ENCODE assay signal across 24 cellular contexts in the genomic region with DNA sequence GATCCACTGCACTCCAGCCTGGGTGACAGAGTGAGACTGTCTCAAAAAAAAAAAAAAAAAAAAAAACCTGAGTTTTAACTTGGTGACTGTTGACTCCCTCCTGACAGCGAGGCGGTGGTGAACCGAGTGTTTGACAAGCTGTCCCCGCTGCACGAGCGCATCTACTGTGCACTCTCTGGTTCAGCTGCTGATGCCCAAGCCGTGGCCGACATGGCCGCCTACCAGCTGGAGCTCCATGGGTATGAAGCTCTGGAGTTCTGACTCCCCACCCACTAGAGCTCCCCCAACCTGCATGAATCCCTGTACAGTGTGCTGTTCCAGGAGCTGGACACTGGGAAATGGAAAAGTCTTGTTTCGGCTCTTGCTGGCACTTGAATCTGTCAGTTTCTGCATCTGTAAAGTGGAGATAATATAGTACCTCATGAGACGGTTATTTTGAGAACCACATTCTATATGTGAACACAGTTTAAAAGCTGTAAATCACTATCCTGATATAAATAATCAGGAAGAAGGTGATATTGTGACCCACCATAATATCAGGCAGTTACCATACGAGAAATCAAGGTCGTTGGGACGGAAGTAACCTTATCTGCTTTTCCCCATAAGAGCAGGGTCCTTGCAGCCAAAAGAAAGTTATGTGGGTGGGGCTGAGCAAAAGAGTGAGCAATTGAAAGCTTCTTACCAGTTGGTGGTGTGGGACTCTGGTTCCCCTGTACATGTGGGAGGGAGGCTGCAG. TPM values are rescaled to one million over a fixed set of nuclear protein-coding genes. Genes with fewer than 3 reads are reported as not detected.
A peak's percentile ranks its signal among the peaks of the same experiment; 100 is the strongest.
DNase-seq lines count a peak whose midpoint lies in the region; ATAC-seq, FAIRE-seq and TF ChIP-seq lines count a peak whose summit lies in the region.
"Had no signal": no experiment of that assay in that cellular context is flagged by ENCODE, and none has a peak within 500 bp of the region (broad histone marks: within the 10 kb centered on the region; RNA-seq: fewer than 3 reads in every experiment).

No MANE protein-coding gene starts in this region.

- H3K4me3 Mint-ChIP-seq in T-helper 1 cell treated with Interleukin-12 subunit alpha and Interleukin-12 subunit beta and Interleukin-4 antibody, amounts not matched to agents 30 μg/mL and 1 μg/mL, for 36 hours = peak overlapping the region; percentile 12
- H3K4me3 Mint-ChIP-seq in CD8-positive, alpha-beta T cell = no peak overlapping the region
- no peak overlapping the region for H3K4me3 Mint-ChIP-seq in activated CD8-positive, alpha-beta T cell treated with anti-CD3 and anti-CD28 coated beads, Interleukin-2, amount 10 ng/mL, durations not matched to agents 7 days and 5 days
- peak overlapping the region; percentile 49 for H3K4me3 Mint-ChIP-seq in memory B cell

- intact Hi-C loops in CD8-positive, alpha-beta T cell (cut with DNase I, micrococcal nuclease) = loop anchor here in 1 of 2 experiments (5.0 to 10.0 kb wide), 2 partner anchors 717 to 765 kb away; a partner anchor contains a TSS

- H3K36me3 ChIP-seq in CD8-positive, alpha-beta T cell (ENCODE audit: insufficient read depth, low read length) = peaks cover 25% of the 10 kb centered on the region
- H3K36me3 ChIP-seq in BE2C = no peaks in the 10 kb centered on the region

- H3K27me3 Mint-ChIP-seq in T-helper 1 cell treated with Interleukin-12 subunit alpha and Interleukin-12 subunit beta and Interleukin-4 antibody, amounts not matched to agents 30 μg/mL and 1 μg/mL, for 36 hours (ENCODE audit: low read depth) = no peaks in the 10 kb centered on the region
- no peaks in the 10 kb centered on the region for H3K27me3 Mint-ChIP-seq in CD8-positive, alpha-beta T cell (ENCODE audit: low read depth)
- H3K27me3 Mint-ChIP-seq in activated CD8-positive, alpha-beta T cell treated with anti-CD3 and anti-CD28 coated beads, Interleukin-2, amount 10 ng/mL, durations not matched to agents 7 days and 5 days (ENCODE audit: low read depth) = no peaks in the 10 kb centered on the region
- H3K27me3 Mint-ChIP-seq in memory B cell = no peaks in the 10 kb centered on the region

- H3K27me3 ChIP-seq in CD8-positive, alpha-beta T cell (ENCODE audit: insufficient read depth, low read length) = no peaks in the 10 kb centered on the region
- peaks cover 99% of the 10 kb centered on the region for H3K27me3 ChIP-seq in BE2C
- H3K27me3 ChIP-seq: sigmoid colon, transverse colon had no signal

- DNase-seq in T-helper 1 cell (no peak), memory B cell (ENCODE audit: low spot score in 2 of 2) (no peak), BE2C (no peak), GM12891 (ENCODE audit: insufficient read length, low spot score) (no peak)
- no peak for DNase-seq in CD8-positive, alpha-beta T cell
- DNase-seq in activated CD8-positive, alpha-beta T cell treated with anti-CD3 and anti-CD28 coated beads, Interleukin-2, amount 10 ng/mL, durations not matched to agents 7 days and 5 days = no peak
- DNase-seq: activated CD4-positive, CD25-positive, alpha-beta regulatory T cell treated with anti-CD3 and anti-CD28 coated beads, Interleukin-2, amount 50 U/mL, for 72 hours; caudate nucleus; hypothalamus; NCI-H146; NCI-H2171 treated with DMSO at 0.1 percent for 48 hours; NCI-H69; SHP77 treated with DMSO at 0.1 percent for 48 hours; sigmoid colon; stimulated activated naive CD4-positive, alpha-beta T cell treated with Interleukin-2 at 50 U/mL for 16 hours; transverse colon had no signal

- TF ChIP-seq CTCF in CD8-positive, alpha-beta T cell (IDR thresholded peaks at IDR 0.05) = no peak
- TF ChIP-seq CTCF in BE2C (IDR thresholded peaks at IDR 0.05; ENCODE audit: low read depth, low read length) = no peak

- peak overlapping the region; percentile 23 for H3K27ac Mint-ChIP-seq in T-helper 1 cell treated with Interleukin-12 subunit alpha and Interleukin-12 subunit beta and Interleukin-4 antibody, amounts not matched to agents 30 μg/mL and 1 μg/mL, for 36 hours
- peak overlapping the region; percentile 75 for H3K27ac Mint-ChIP-seq in CD8-positive, alpha-beta T cell
- H3K27ac Mint-ChIP-seq in activated CD8-positive, alpha-beta T cell treated with anti-CD3 and anti-CD28 coated beads, Interleukin-2, amount 10 ng/mL, durations not matched to agents 7 days and 5 days = peak overlapping the region; percentile 60
- H3K27ac Mint-ChIP-seq in memory B cell = no peak overlapping the region

- no peak for ATAC-seq in CD8-positive, alpha-beta T cell
- ATAC-seq in activated CD8-positive, alpha-beta T cell treated with anti-CD3 and anti-CD28 coated beads, Interleukin-2, amount 10 ng/mL, durations not matched to agents 7 days and 5 days = no peak
- ATAC-seq in memory B cell (ENCODE audit: low read depth) = no peak
- ATAC-seq in GM21360 (IDR thresholded peaks at IDR 0.05; ENCODE audit: unreplicated experiment) = no peak

- H3K4me3 ChIP-seq in CD8-positive, alpha-beta T cell (ENCODE audit: low read depth, low read length) = no peak overlapping the region
- H3K4me3 ChIP-seq in BE2C (ENCODE audit: low read depth, low read length) = no peak overlapping the region
- H3K4me3 ChIP-seq: lung, sigmoid colon, transverse colon had no signal

- no peaks in the 10 kb centered on the region for H3K9me3 Mint-ChIP-seq in T-helper 1 cell treated with Interleukin-12 subunit alpha and Interleukin-12 subunit beta and Interleukin-4 antibody, amounts not matched to agents 30 μg/mL and 1 μg/mL, for 36 hours
- no peaks in the 10 kb centered on the region for H3K9me3 Mint-ChIP-seq in CD8-positive, alpha-beta T cell
- no peaks in the 10 kb centered on the region for H3K9me3 Mint-ChIP-seq in activated CD8-positive, alpha-beta T cell treated with anti-CD3 and anti-CD28 coated beads, Interleukin-2, amount 10 ng/mL, durations not matched to agents 7 days and 5 days (ENCODE audit: insufficient read depth)
- H3K9me3 Mint-ChIP-seq in memory B cell = no peaks in the 10 kb centered on the region

- FAIRE-seq in GM12891 (lab: Jason Lieb, UNC) = no peak
- FAIRE-seq: frontal cortex, H54, keratinocyte had no signal

- H3K4me1 ChIP-seq in CD8-positive, alpha-beta T cell (ENCODE audit: insufficient read depth, low read length) = peaks cover 37% of the 10 kb centered on the region
- no peaks in the 10 kb centered on the region; the same call in 1 of the 2 replicates for H3K4me1 ChIP-seq in BE2C

- H3K36me3 Mint-ChIP-seq in T-helper 1 cell treated with Interleukin-12 subunit alpha and Interleukin-12 subunit beta and Interleukin-4 antibody, amounts not matched to agents 30 μg/mL and 1 μg/mL, for 36 hours (ENCODE audit: low read depth) = peaks cover 74% of the 10 kb centered on the region
- H3K36me3 Mint-ChIP-seq in CD8-positive, alpha-beta T cell = peaks cover 89% of the 10 kb centered on the region
- H3K36me3 Mint-ChIP-seq in activated CD8-positive, alpha-beta T cell treated with anti-CD3 and anti-CD28 coated beads, Interleukin-2, amount 10 ng/mL, durations not matched to agents 7 days and 5 days (ENCODE audit: low read depth) = peaks cover 82% of the 10 kb centered on the region
- H3K36me3 Mint-ChIP-seq in memory B cell = peaks cover 44% of the 10 kb centered on the region

- no peak overlapping the region for H3K27ac ChIP-seq in CD8-positive, alpha-beta T cell (ENCODE audit: low read depth, low read length)
- H3K27ac ChIP-seq: 22Rv1, parathyroid adenoma, sigmoid colon, transverse colon had no signal

- POLR2A ChIA-PET in CD8-positive, alpha-beta T cell (lab: Charles Lee) = interaction anchor here (1.2 to 5.5 kb wide), 4 partner anchors 13 to 116 kb away, joined by 8 to 135 read pairs (median 45); a partner anchor contains a TSS
- POLR2A ChIA-PET in activated CD8-positive, alpha-beta T cell treated with anti-CD3 and anti-CD28 coated beads, Interleukin-2, amount 10 ng/mL, durations not matched to agents 7 days and 5 days (lab: Charles Lee) = interaction anchor here (0.6 to 9.1 kb wide), 7 partner anchors 10 to 127 kb away, joined by 3 to 812 read pairs (median 4); a partner anchor contains a TSS

- H3K4me1 Mint-ChIP-seq in T-helper 1 cell treated with Interleukin-12 subunit alpha and Interleukin-12 subunit beta and Interleukin-4 antibody, amounts not matched to agents 30 μg/mL and 1 μg/mL, for 36 hours (ENCODE audit: low read depth) = peaks cover 45% of the 10 kb centered on the region
- peaks cover 50% of the 10 kb centered on the region for H3K4me1 Mint-ChIP-seq in CD8-positive, alpha-beta T cell (ENCODE audit: low read depth)
- H3K4me1 Mint-ChIP-seq in activated CD8-positive, alpha-beta T cell treated with anti-CD3 and anti-CD28 coated beads, Interleukin-2, amount 10 ng/mL, durations not matched to agents 7 days and 5 days (ENCODE audit: low read depth) = peaks cover 48% of the 10 kb centered on the region
- H3K4me1 Mint-ChIP-seq in memory B cell = peaks cover 28% of the 10 kb centered on the region

- TF ChIP-seq POLR2A in GM12891 (IDR thresholded peaks at IDR 0.05; ENCODE audit: low read depth, low read length) = no peak

- CTCF ChIA-PET in CD8-positive, alpha-beta T cell (lab: Charles Lee) = interaction anchor here (0.9 to 8.8 kb wide), 7 partner anchors 11 to 127 kb away, joined by 3 to 299 read pairs (median 6); a partner anchor contains a TSS
- CTCF ChIA-PET in activated CD8-positive, alpha-beta T cell treated with anti-CD3 and anti-CD28 coated beads, Interleukin-2, amount 10 ng/mL, durations not matched to agents 7 days and 5 days (lab: Charles Lee) = interaction anchor here (0.5 to 9.6 kb wide), 7 partner anchors 10 to 625 kb away, joined by 3 to 400 read pairs (median 9); a partner anchor contains a TSS

- no peaks in the 10 kb centered on the region for H3K9me3 ChIP-seq in CD8-positive, alpha-beta T cell (ENCODE audit: low read length)
- H3K9me3 ChIP-seq in BE2C = no peaks in the 10 kb centered on the region
- H3K9me3 ChIP-seq: sigmoid colon, transverse colon had no signal

RNA-seq across cellular contexts. Expression of a gene that starts 3.3 kb away (rescaled TPM):
- 10 to 100 TPM; 32.9 to 34.7 TPM for total RNA-seq in CD8-positive, alpha-beta T cell
- 100 to 1,000 TPM; 319 to 325 TPM for total RNA-seq in activated CD8-positive, alpha-beta T cell treated with anti-CD3 and anti-CD28 coated beads, Interleukin-2, amount 10 ng/mL, durations not matched to agents 7 days and 5 days
- polyA plus RNA-seq in BE2C (2012; ENCODE audit: insufficient read depth, insufficient read length, low read depth) = not detected
- 292 TPM for polyA plus RNA-seq in GM12891 (2012; ENCODE audit: low read depth, missing spikeins)

RNA-seq across cellular contexts. Expression of a gene that starts 3.8 kb away (rescaled TPM):
- 10 to 100 TPM; 98.0 to 98.1 TPM for total RNA-seq in CD8-positive, alpha-beta T cell
- 100 to 1,000 TPM; 319 to 328 TPM for total RNA-seq in activated CD8-positive, alpha-beta T cell treated with anti-CD3 and anti-CD28 coated beads, Interleukin-2, amount 10 ng/mL, durations not matched to agents 7 days and 5 days
- 0.66 TPM for polyA plus RNA-seq in BE2C (2012; ENCODE audit: insufficient read depth, insufficient read length, low read depth)
- 128 TPM for polyA plus RNA-seq in GM12891 (2012; ENCODE audit: low read depth, missing spikeins)

RNA-seq across cellular contexts. Expression of a gene that starts 13.5 kb away (rescaled TPM):
- total RNA-seq in CD8-positive, alpha-beta T cell = 100 to 1,000 TPM; 108 to 117 TPM
- 100 to 1,000 TPM; 385 to 397 TPM for total RNA-seq in activated CD8-positive, alpha-beta T cell treated with anti-CD3 and anti-CD28 coated beads, Interleukin-2, amount 10 ng/mL, durations not matched to agents 7 days and 5 days
- polyA plus RNA-seq in BE2C (2012; ENCODE audit: insufficient read depth, insufficient read length, low read depth) = 2.6 TPM
- 241 TPM for polyA plus RNA-seq in GM12891 (2012; ENCODE audit: low read depth, missing spikeins)

RNA-seq across cellular contexts. Expression of a gene that starts 18.8 kb away (rescaled TPM):
- total RNA-seq in CD8-positive, alpha-beta T cell = 10 to 100 TPM; 88.9 to 91.0 TPM
- 100 to 1,000 TPM; 145 to 159 TPM for total RNA-seq in activated CD8-positive, alpha-beta T cell treated with anti-CD3 and anti-CD28 coated beads, Interleukin-2, amount 10 ng/mL, durations not matched to agents 7 days and 5 days
- 11.9 TPM for polyA plus RNA-seq in BE2C (2012; ENCODE audit: insufficient read depth, insufficient read length, low read depth)
- polyA plus RNA-seq in GM12891 (2012; ENCODE audit: low read depth, missing spikeins) = 43.1 TPM

RNA-seq across cellular contexts. Expression of a gene that starts 40.5 kb away (rescaled TPM):
- 10 to 100 TPM; 12.8 to 13.4 TPM for total RNA-seq in CD8-positive, alpha-beta T cell
- 10 to 100 TPM; 15.6 to 17.0 TPM for total RNA-seq in activated CD8-positive, alpha-beta T cell treated with anti-CD3 and anti-CD28 coated beads, Interleukin-2, amount 10 ng/mL, durations not matched to agents 7 days and 5 days
- not detected for polyA plus RNA-seq in BE2C (2012; ENCODE audit: insufficient read depth, insufficient read length, low read depth)
- polyA plus RNA-seq in GM12891 (2012; ENCODE audit: low read depth, missing spikeins) = 74.3 TPM
- total RNA-seq: frontal cortex had no signal

Comparison
In these comparisons a context has a peak if more than half of its experiments do, and no peak if none do; other contexts are left out.
1. H3K4me3 Mint-ChIP-seq: peak in T-helper 1 cell treated with Interleukin-12 subunit alpha and Interleukin-12 subunit beta and Interleukin-4 antibody, amounts not matched to agents 30 μg/mL and 1 μg/mL, for 36 hours (single experiment) and memory B cell (single experiment); none in CD8-positive, alpha-beta T cell (single experiment) and activated CD8-positive, alpha-beta T cell treated with anti-CD3 and anti-CD28 coated beads, Interleukin-2, amount 10 ng/mL, durations not matched to agents 7 days and 5 days (single experiment).
2. RNA of a gene that starts 3.3 kb away (total RNA-seq): 319 to 325 TPM in activated CD8-positive, alpha-beta T cell treated with anti-CD3 and anti-CD28 coated beads, Interleukin-2, amount 10 ng/mL, durations not matched to agents 7 days and 5 days; 32.9 to 34.7 TPM in CD8-positive, alpha-beta T cell; every median in the first group is over 4 times any median in the second.